Comparison of ENCODE assay signal across 24 cellular contexts in the genomic region with DNA sequence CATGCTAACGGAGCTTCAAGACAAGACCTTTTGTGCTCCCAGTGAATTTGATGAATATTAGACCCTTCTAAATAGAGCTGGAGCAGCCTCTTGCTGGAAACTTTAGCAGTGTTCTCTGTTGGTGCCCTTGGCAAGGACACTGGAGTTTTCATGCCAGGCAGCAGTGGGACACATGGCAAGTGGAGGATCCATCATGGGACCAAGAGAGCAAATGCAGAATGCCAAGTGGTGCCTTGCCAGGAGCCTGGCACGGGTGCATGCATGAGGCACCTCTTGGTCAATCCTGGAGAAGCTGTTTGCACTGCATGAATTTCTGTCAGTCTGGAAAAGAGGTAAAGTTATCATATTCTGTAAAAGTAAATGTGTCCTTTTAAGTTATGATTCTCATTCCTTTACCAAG. TPM values are rescaled to one million over a fixed set of nuclear protein-coding genes. Genes with fewer than 3 reads are reported as not detected.
DNase-seq lines count a peak whose midpoint lies in the region; ATAC-seq and TF ChIP-seq lines count a peak whose summit lies in the region.
"Had no signal": no experiment of that assay in that cellular context is flagged by ENCODE, and none has a peak within 500 bp of the region (broad histone marks: within the 10 kb centered on the region; RNA-seq: fewer than 3 reads in every experiment).

No MANE protein-coding gene starts in this region.

- no peak for ATAC-seq in omental fat pad (ENCODE audit: low FRiP score)
- ATAC-seq: CD8-positive, alpha-beta T cell; HepG2 had no signal

- peak; percentile 56 for DNase-seq in Ammon's horn (ENCODE audit: low spot score)
- peak; percentile 11 for DNase-seq in G401 (ENCODE audit: low spot score)
- DNase-seq in cerebellum (ENCODE audit: low spot score), result peak; percentile 13
- peak; percentile 34 for DNase-seq in midbrain (lab: John Stamatoyannopoulos, UW)
- no peak for DNase-seq in omental fat pad (ENCODE audit: low spot score)
- no peak for DNase-seq in NCI-H1436 treated with DMSO at 0.1 percent for 48 hours (lab: John Stamatoyannopoulos, UW)
- DNase-seq in HT-29 (ENCODE audit: low spot score), result no peak
- DNase-seq: Caco-2; CD8-positive, alpha-beta T cell; DMS79; EL; GF-D8; Karpas-422; NCI-H1105 treated with DMSO at 0.1 percent for 48 hours; NCI-H1694; NCI-H2029 treated with DMSO at 0.1 percent for 48 hours; NCI-H510A; NCI-H69; RPMI8226; SHP77 treated with DMSO at 0.1 percent for 48 hours; SW 1271 had no signal

- in situ Hi-C loops in G401 (cut with HindIII; ENCODE audit: low sequenced_read_pairs), result no loop called here

- no peak for TF ChIP-seq CTCF in omental fat pad (IDR thresholded peaks at IDR 0.05)

RNA-seq across cellular contexts. Expression of a gene that starts 59.1 kb away (rescaled TPM):
- not detected in 2 replicates for total RNA-seq in G401 (2014; rRNA removed; shearing (Covaris generic))
- 57.7 TPM for total RNA-seq in cerebellum
- total RNA-seq in omental fat pad, result 1 to 10 TPM in 2 of 4 donors, under 1 TPM in 2; 0.48 to 7.1 (median 0.92) TPM
- not detected in 2 replicates for total RNA-seq in HT-29 (2014; rRNA removed; shearing (Covaris generic))
- total RNA-seq: Caco-2; CD8-positive, alpha-beta T cell; HepG2; HT1080; M059J had no signal

Comparison
In these comparisons a context has a peak if more than half of its experiments do, and no peak if none do; other contexts are left out.
1. DNase-seq: peak in Ammon's horn (single experiment), G401 (single experiment), cerebellum (single experiment) and midbrain (single experiment); none in omental fat pad (single experiment), NCI-H1436 treated with DMSO at 0.1 percent for 48 hours (single experiment) and HT-29 (single experiment).